In genomic region chr10:93580824-93581223, GRCh38 we compare ENCODE assay signal across 15 cellular contexts. TPM values are rescaled to one million over a fixed set of nuclear protein-coding genes. Genes with fewer than 3 reads are reported as not detected.
DNase-seq lines count a peak whose midpoint lies in the region; ATAC-seq lines count a peak whose summit lies in the region.
"Had no signal": no experiment of that assay in that cellular context is flagged by ENCODE, and none has a peak within 500 bp of the region (broad histone marks: within the 10 kb centered on the region; RNA-seq: fewer than 3 reads in every experiment).

No MANE protein-coding gene starts in this region.

- no peak overlapping the region for H3K4me3 ChIP-seq in CD8-positive, alpha-beta memory T cell (ENCODE audit: low read length)
- H3K4me3 ChIP-seq: cardiac muscle cell had no signal

- H3K27ac ChIP-seq in temporal lobe (ENCODE audit: low read depth, low read length): peak overlapping the region; percentile 7
- no peak overlapping the region for H3K27ac ChIP-seq in CD8-positive, alpha-beta memory T cell (ENCODE audit: low read depth, low read length)
- H3K27ac ChIP-seq: cardiac muscle cell had no signal

- H3K27me3 Mint-ChIP-seq in CD8-positive, alpha-beta memory T cell: peaks cover 8 to 20% of the 10 kb centered on the region in 2 donors

- H3K36me3 ChIP-seq in CD8-positive, alpha-beta memory T cell (ENCODE audit: insufficient read depth, low read length): no peaks in the 10 kb centered on the region
- H3K36me3 ChIP-seq: cardiac muscle cell had no signal

- H3K4me1 Mint-ChIP-seq in CD8-positive, alpha-beta memory T cell: no peaks in the 10 kb centered on the region
- H3K4me1 Mint-ChIP-seq: mesothelial cell of epicardium had no signal

- CTCF ChIA-PET in CD8-positive, alpha-beta memory T cell (lab: Charles Lee): no interaction called here

- no peak for ATAC-seq in HG03097 (IDR thresholded peaks at IDR 0.05; ENCODE audit: low FRiP score, unreplicated experiment)

- DNase-seq in NCI-H345 (lab: John Stamatoyannopoulos, UW) (peak; percentile 11), NCI-H345 treated with DMSO at 0.1 percent for 48 hours (lab: John Stamatoyannopoulos, UW; ENCODE audit: unreplicated experiment) (no peak), T1000 (lab: John Stamatoyannopoulos, UW) (peak; percentile 63), glomerular visceral epithelial cell (ENCODE audit: extremely low spot score) (peak; percentile 17), ureter (ENCODE audit: low spot score) (no peak)
- DNase-seq in CD8-positive, alpha-beta memory T cell: no peak
- DNase-seq: activated CD4-positive, alpha-beta memory T cell treated with anti-CD3 and anti-CD28 coated beads for 36 hours; activated effector memory CD4-positive, alpha-beta T cell treated with anti-CD3 and anti-CD28 coated beads, Interleukin-2, amount 50 U/mL, for 16 hours had no signal

- peaks cover 0 to 5% (median 0%) of the 10 kb centered on the region in 3 donors for H3K36me3 Mint-ChIP-seq in CD8-positive, alpha-beta memory T cell
- H3K36me3 Mint-ChIP-seq: activated CD4-positive, alpha-beta memory T cell treated with anti-CD3 and anti-CD28 coated beads for 36 hours; mesothelial cell of epicardium had no signal

- POLR2A ChIA-PET in CD8-positive, alpha-beta memory T cell (lab: Charles Lee): no interaction called here

- no peaks in the 10 kb centered on the region for H3K9me3 ChIP-seq in CD8-positive, alpha-beta memory T cell (ENCODE audit: low read length)

- H3K9me3 Mint-ChIP-seq in CD8-positive, alpha-beta memory T cell: peaks cover 2 to 14% (median 8%) of the 10 kb centered on the region in 5 donors

- no peaks in the 10 kb centered on the region for H3K4me1 ChIP-seq in CD8-positive, alpha-beta memory T cell (ENCODE audit: insufficient read depth, low read length)

- no peaks in the 10 kb centered on the region for H3K27me3 ChIP-seq in CD8-positive, alpha-beta memory T cell (ENCODE audit: insufficient read depth, low read length, poor library complexity, severe bottlenecking)
- H3K27me3 ChIP-seq: cardiac muscle cell had no signal

- no peak overlapping the region for H3K27ac Mint-ChIP-seq in CD8-positive, alpha-beta memory T cell
- H3K27ac Mint-ChIP-seq: activated CD4-positive, alpha-beta memory T cell treated with anti-CD3 and anti-CD28 coated beads for 36 hours; mesothelial cell of epicardium; T-helper 1 cell treated with Interleukin-12 subunit alpha and Interleukin-12 subunit beta and Interleukin-4 antibody, amounts not matched to agents 30 μg/mL and 1 μg/mL, for 36 hours had no signal

- no peak overlapping the region for H3K4me3 Mint-ChIP-seq in CD8-positive, alpha-beta memory T cell
- H3K4me3 Mint-ChIP-seq: activated CD4-positive, alpha-beta memory T cell treated with anti-CD3 and anti-CD28 coated beads for 36 hours; mesothelial cell of epicardium; T-helper 1 cell treated with Interleukin-12 subunit alpha and Interleukin-12 subunit beta and Interleukin-4 antibody, amounts not matched to agents 30 μg/mL and 1 μg/mL, for 36 hours had no signal

RNA-seq across cellular contexts. Expression of gene FFAR4, which starts 14.4 kb away (rescaled TPM):
- total RNA-seq in temporal lobe (not detected), ureter (0.13 TPM)
- not detected for total RNA-seq in CD8-positive, alpha-beta memory T cell
- not detected for polyA plus RNA-seq in CD8-positive, alpha-beta memory T cell
- total RNA-seq: activated CD4-positive, alpha-beta memory T cell treated with anti-CD3 and anti-CD28 coated beads for 36 hours; cardiac muscle cell; epithelial cell of proximal tubule; mesothelial cell of epicardium had no signal
- polyA plus RNA-seq: cardiac muscle cell had no signal

RNA-seq across cellular contexts. Expression of gene RBP4, which starts 20.2 kb away (rescaled TPM):
- total RNA-seq in temporal lobe: 5.9 TPM
- not detected for total RNA-seq in CD8-positive, alpha-beta memory T cell
- not detected for polyA plus RNA-seq in CD8-positive, alpha-beta memory T cell
- 3.3 TPM for total RNA-seq in ureter
- total RNA-seq: activated CD4-positive, alpha-beta memory T cell treated with anti-CD3 and anti-CD28 coated beads for 36 hours; cardiac muscle cell had no signal

RNA-seq across cellular contexts. Expression of gene PDE6C, which starts 31.5 kb away (rescaled TPM):
- not detected for total RNA-seq in temporal lobe
- not detected for total RNA-seq in CD8-positive, alpha-beta memory T cell
- polyA plus RNA-seq in CD8-positive, alpha-beta memory T cell: not detected
- not detected for total RNA-seq in ureter
- total RNA-seq: activated CD4-positive, alpha-beta memory T cell treated with anti-CD3 and anti-CD28 coated beads for 36 hours; cardiac muscle cell; epithelial cell of proximal tubule; mesothelial cell of epicardium; posterior vena cava had no signal

Comparison
In these comparisons a context has a peak if more than half of its experiments do, and no peak if none do; other contexts are left out.
1. DNase-seq: peak in NCI-H345 (single experiment), T1000 (single experiment) and glomerular visceral epithelial cell (single experiment); none in NCI-H345 treated with DMSO at 0.1 percent for 48 hours (single experiment), CD8-positive, alpha-beta memory T cell (0 of 5) and ureter (single experiment).